In genomic region chr4:87053802-87054767, GRCh38 we compare ENCODE assay signal across 11 cellular contexts.
DNase-seq lines count a peak whose midpoint lies in the region; ATAC-seq, FAIRE-seq and TF ChIP-seq lines count a peak whose summit lies in the region.
"Had no signal": no experiment of that assay in that cellular context is flagged by ENCODE, and none has a peak within 500 bp of the region (broad histone marks: within the 10 kb centered on the region; RNA-seq: fewer than 3 reads in every experiment).

No MANE protein-coding gene starts in this region.

- ATAC-seq in central memory CD8-positive, alpha-beta T cell (replicated peaks; ENCODE audit: extremely low read depth, poor library complexity, severe bottlenecking): no peak
- ATAC-seq in omental fat pad (ENCODE audit: low FRiP score): no peak
- ATAC-seq: left colon had no signal

- peak overlapping the region; percentile 7 for H3K27ac Mint-ChIP-seq in central memory CD8-positive, alpha-beta T cell (ENCODE audit: low read depth)
- H3K27ac Mint-ChIP-seq in neural progenitor cell: peak overlapping the region; percentile 8

- no peak overlapping the region for H3K27ac ChIP-seq in neural progenitor cell

- H3K4me3 Mint-ChIP-seq in central memory CD8-positive, alpha-beta T cell: no peak overlapping the region
- H3K4me3 Mint-ChIP-seq in neural progenitor cell: no peak overlapping the region

- H3K9me3 ChIP-seq in neural progenitor cell (ENCODE audit: low read depth): no peaks in the 10 kb centered on the region

- no peak overlapping the region for H3K9ac ChIP-seq in neural progenitor cell

- H3K36me3 ChIP-seq in neural progenitor cell: no peaks in the 10 kb centered on the region

- no peak overlapping the region for H3K4me2 ChIP-seq in neural progenitor cell

- peaks cover 50% of the 10 kb centered on the region for H4K20me1 ChIP-seq in neural progenitor cell (ENCODE audit: low read depth)

- no peak overlapping the region for H3K4me3 ChIP-seq in neural progenitor cell

- H3K9me3 Mint-ChIP-seq in central memory CD8-positive, alpha-beta T cell: no peaks in the 10 kb centered on the region
- H3K9me3 Mint-ChIP-seq in neural progenitor cell: peaks cover 7% of the 10 kb centered on the region

- H3F3A ChIP-seq in neural progenitor cell (ENCODE audit: low read depth): peaks cover 33% of the 10 kb centered on the region

- peaks cover 71% of the 10 kb centered on the region for H3K4me1 ChIP-seq in neural progenitor cell

- DNase-seq in CD1c-positive myeloid dendritic cell (ENCODE audit: extremely low spot score): peak; percentile 39
- DNase-seq in NCI-H82 (lab: John Stamatoyannopoulos, UW): peak; percentile 87
- DNase-seq in central memory CD8-positive, alpha-beta T cell (ENCODE audit: low spot score in 2 of 2): no peak
- DNase-seq in neural progenitor cell (ENCODE audit: low spot score): no peak
- no peak for DNase-seq in omental fat pad (ENCODE audit: low spot score)
- no peak for DNase-seq in urothelium cell line (ENCODE audit: low spot score)
- no peak for DNase-seq in activated effector memory CD4-positive, alpha-beta T cell treated with anti-CD3 and anti-CD28 coated beads, Interleukin-2, amount 50 U/mL, for 16 hours
- DNase-seq in NCI-H2196 (lab: John Stamatoyannopoulos, UW; ENCODE audit: unreplicated experiment): no peak
- DNase-seq: activated CD8-positive, alpha-beta memory T cell treated with anti-CD3 and anti-CD28 coated beads, Interleukin-2, amount 50 U/mL, for 4 hours; left colon had no signal

- peaks cover 10% of the 10 kb centered on the region for H3K36me3 Mint-ChIP-seq in central memory CD8-positive, alpha-beta T cell (ENCODE audit: insufficient read depth)
- peaks cover 33% of the 10 kb centered on the region for H3K36me3 Mint-ChIP-seq in neural progenitor cell

- no peaks in the 10 kb centered on the region for H3K27me3 Mint-ChIP-seq in central memory CD8-positive, alpha-beta T cell
- H3K27me3 Mint-ChIP-seq in neural progenitor cell (ENCODE audit: insufficient read depth, low read depth): peaks cover 7% of the 10 kb centered on the region

- no peak overlapping the region for H2AFZ ChIP-seq in neural progenitor cell (replicated peaks)

- H3K4me1 Mint-ChIP-seq in central memory CD8-positive, alpha-beta T cell: peaks cover 66% of the 10 kb centered on the region
- H3K4me1 Mint-ChIP-seq in neural progenitor cell: peaks cover 45% of the 10 kb centered on the region

- TF ChIP-seq CTCF in neural progenitor cell (IDR thresholded peaks at IDR 0.05) (no peak), omental fat pad (IDR thresholded peaks at IDR 0.05) (no peak)

- no peak for FAIRE-seq in urothelium cell line (lab: Jason Lieb, UNC)
- FAIRE-seq: GM18507 had no signal

- no peaks in the 10 kb centered on the region for H3K27me3 ChIP-seq in neural progenitor cell

- H3K79me2 ChIP-seq in neural progenitor cell (ENCODE audit: low read depth): peaks cover 98% of the 10 kb centered on the region

Comparison
In these comparisons a context has a peak if more than half of its experiments do, and no peak if none do; other contexts are left out.
1. DNase-seq: peak in CD1c-positive myeloid dendritic cell (single experiment) and NCI-H82 (single experiment); none in central memory CD8-positive, alpha-beta T cell (0 of 2), neural progenitor cell (single experiment), omental fat pad (single experiment), urothelium cell line (single experiment), activated effector memory CD4-positive, alpha-beta T cell treated with anti-CD3 and anti-CD28 coated beads, Interleukin-2, amount 50 U/mL, for 16 hours (single experiment) and NCI-H2196 (single experiment).